10 cellular contexts compared by ENCODE assay signal in genomic region chr17:77455111-77455877, GRCh38.
DNase-seq lines count a peak whose midpoint lies in the region; ATAC-seq, FAIRE-seq and TF ChIP-seq lines count a peak whose summit lies in the region.
"Had no signal": no experiment of that assay in that cellular context is flagged by ENCODE, and none has a peak within 500 bp of the region (broad histone marks: within the 10 kb centered on the region; RNA-seq: fewer than 3 reads in every experiment).

No MANE protein-coding gene starts in this region.

- H3K36me3 ChIP-seq in left ventricle myocardium inferior, result no peaks in the 10 kb centered on the region
- H3K36me3 ChIP-seq in brain microvascular endothelial cell (replicated peaks), result no peaks in the 10 kb centered on the region
- H3K36me3 ChIP-seq in mucosa of rectum (ENCODE audit: control insufficient read depth in 2 of 2, insufficient read depth in 2 of 2, low read length in 2 of 2), result peaks cover 0 to 5% of the 10 kb centered on the region in 2 donors

- no peak for FAIRE-seq in urothelium cell line (lab: Jason Lieb, UNC)
- FAIRE-seq: TTC549 had no signal

- intact Hi-C loops in left ventricle myocardium inferior (cut with micrococcal nuclease) (no loop called here), cardiac septum (cut with DNase I) (no loop called here)

- H3K9ac ChIP-seq in mucosa of rectum (ENCODE audit: low read depth in 1 of 2, low read length in 2 of 2), result peak overlapping the region; percentile 14 to 29

- H3K27ac ChIP-seq in left ventricle myocardium inferior (replicated peaks), result peak overlapping the region; percentile 86
- H3K27ac ChIP-seq in brain microvascular endothelial cell, result peak overlapping the region; percentile 65
- H3K27ac ChIP-seq in mucosa of rectum (ENCODE audit: low read depth in 2 of 2, low read length in 2 of 2), result peak overlapping the region in 1 of 2 donors; percentile 77

- ATAC-seq in GM18517 (IDR thresholded peaks at IDR 0.05; ENCODE audit: unreplicated experiment) (no peak), GM21423 (IDR thresholded peaks at IDR 0.05; ENCODE audit: unreplicated experiment) (no peak)

- in situ Hi-C loops in brain microvascular endothelial cell (cut with HindIII; ENCODE audit: low pct_ligation_motif_present, low sequenced_read_pairs), result loop anchor here (25.0 kb wide), 1 partner anchor 118 kb away; no protein-coding TSS in a partner anchor

- peaks cover 97% of the 10 kb centered on the region for H3K4me1 ChIP-seq in left ventricle myocardium inferior
- H3K4me1 ChIP-seq in mucosa of rectum (ENCODE audit: control insufficient read depth in 2 of 2, insufficient read depth in 2 of 2, low read length in 2 of 2), result peaks cover 41 to 53% of the 10 kb centered on the region in 2 donors

- DNase-seq in left ventricle myocardium inferior, result no peak
- no peak for DNase-seq in cardiac septum (ENCODE audit: low spot score)
- DNase-seq in brain microvascular endothelial cell, result peak; percentile 88
- peak; percentile 67 for DNase-seq in urothelium cell line (ENCODE audit: low spot score)
- no peak for DNase-seq in amniotic stem cell (lab: John Stamatoyannopoulos, UW)
- DNase-seq: COR-L47 had no signal

- H3K9me3 ChIP-seq in left ventricle myocardium inferior (replicated peaks) (no peaks in the 10 kb centered on the region), mucosa of rectum (ENCODE audit: control insufficient read depth in 2 of 2, low read length in 2 of 2) (no peaks in the 10 kb centered on the region)

- H3K4me3 ChIP-seq in left ventricle myocardium inferior (no peak overlapping the region), brain microvascular endothelial cell (ENCODE audit: low read depth, low read length) (no peak overlapping the region), mucosa of rectum (ENCODE audit: low read length in 2 of 2) (peak overlapping the region in 1 of 2 donors; percentile 65)

- no peak for TF ChIP-seq CTCF in left ventricle myocardium inferior (IDR thresholded peaks at IDR 0.05; ENCODE audit: borderline replicate concordance)
- peak; percentile 15 for TF ChIP-seq CTCF in brain microvascular endothelial cell (IDR thresholded peaks at IDR 0.05; ENCODE audit: low read depth, low read length, missing control alignments)

- no peaks in the 10 kb centered on the region for H3K27me3 ChIP-seq in left ventricle myocardium inferior (ENCODE audit: low read depth)
- H3K27me3 ChIP-seq in brain microvascular endothelial cell (replicated peaks), result no peaks in the 10 kb centered on the region
- H3K27me3 ChIP-seq in mucosa of rectum (ENCODE audit: control insufficient read depth in 2 of 2, insufficient read depth in 2 of 2, low read length in 2 of 2), result no peaks in the 10 kb centered on the region

Comparison
In these comparisons a context has a peak if more than half of its experiments do, and no peak if none do; other contexts are left out.
1. DNase-seq: peak in brain microvascular endothelial cell (single experiment) and urothelium cell line (single experiment); none in left ventricle myocardium inferior (single experiment), cardiac septum (single experiment) and amniotic stem cell (single experiment).